ENCODE assay signal across 8 cellular contexts in genomic region chr4:42280327-42281095, GRCh38.
A peak's percentile ranks its signal among the peaks of the same experiment; 100 is the strongest.
DNase-seq lines count a peak whose midpoint lies in the region; ATAC-seq and TF ChIP-seq lines count a peak whose summit lies in the region.

No MANE protein-coding gene starts in this region.

- H3K4me1 ChIP-seq in gastrocnemius medialis: peaks cover 0 to 6% of the 10 kb centered on the region in 2 donors

- TF ChIP-seq CTCF in NB4 (IDR thresholded peaks at IDR 0.05; ENCODE audit: low read depth, low read length) (peak; percentile 70), endothelial cell (IDR thresholded peaks at IDR 0.05; ENCODE audit: unreplicated experiment) (peak; percentile 88), gastrocnemius medialis (IDR thresholded peaks at IDR 0.05 in 4 of 5, conservative IDR thresholded peaks at IDR 0.05 in 1 of 5) (peak in 3 of 5 experiments; percentile 22 to 55 (median 40))

- TF ChIP-seq POLR2A in NB4 (IDR thresholded peaks at IDR 0.05; ENCODE audit: extremely low read depth, insufficient read length): no peak
- TF ChIP-seq POLR2A in gastrocnemius medialis (IDR thresholded peaks at IDR 0.05): no peak

- H3K9me3 Mint-ChIP-seq in endothelial cell (ENCODE audit: unreplicated experiment): no peaks in the 10 kb centered on the region

- H3K4me3 ChIP-seq in NB4 (ENCODE audit: low read depth, low read length) (no peak overlapping the region), gastrocnemius medialis (no peak overlapping the region)

- H3K27ac ChIP-seq in gastrocnemius medialis: no peak overlapping the region

- no peaks in the 10 kb centered on the region for H3K9me3 ChIP-seq in gastrocnemius medialis

- in situ Hi-C loops in gastrocnemius medialis (cut with MboI; ENCODE audit: low sequenced_read_pairs in 4 of 4): loop anchor here (5.0 to 10.0 kb wide), 3 partner anchors 237 to 584 kb away; no protein-coding TSS in a partner anchor

- H3K27me3 Mint-ChIP-seq in endothelial cell (ENCODE audit: unreplicated experiment): peaks cover under 1% of the 10 kb centered on the region

- H3K4me1 Mint-ChIP-seq in endothelial cell (ENCODE audit: unreplicated experiment): no peaks in the 10 kb centered on the region

- ATAC-seq in gastrocnemius medialis: no peak
- no peak for ATAC-seq in GM18498 (IDR thresholded peaks at IDR 0.05; ENCODE audit: unreplicated experiment)
- no peak for ATAC-seq in GM21717 (IDR thresholded peaks at IDR 0.05; ENCODE audit: unreplicated experiment)

- H3K27me3 ChIP-seq in gastrocnemius medialis: no peaks in the 10 kb centered on the region

- no peaks in the 10 kb centered on the region for H3K36me3 ChIP-seq in gastrocnemius medialis

- intact Hi-C loops in gastrocnemius medialis (cut with DNase I; ENCODE audit: low total_unique reads): loop anchor here (10.0 kb wide), 1 partner anchor 64 kb away; no protein-coding TSS in a partner anchor

- peak; percentile 34 for DNase-seq in AG08395 (ENCODE audit: low spot score)
- DNase-seq in EL: peak; percentile 25
- peak; percentile 54 for DNase-seq in NB4 (ENCODE audit: low read depth)
- peak; percentile 30 for DNase-seq in endothelial cell (ENCODE audit: low spot score)
- no peak for DNase-seq in gastrocnemius medialis
- no peak for DNase-seq in activated effector memory CD4-positive, alpha-beta T cell treated with Interleukin-2 at 50 U/mL for 16 hours

- no peaks in the 10 kb centered on the region for H3K36me3 Mint-ChIP-seq in endothelial cell (ENCODE audit: low read depth, unreplicated experiment)

- H3K4me3 Mint-ChIP-seq in endothelial cell (ENCODE audit: unreplicated experiment): no peak overlapping the region

- H3K27ac Mint-ChIP-seq in endothelial cell (ENCODE audit: unreplicated experiment): no peak overlapping the region

Comparison
In these comparisons a context has a peak if more than half of its experiments do, and no peak if none do; other contexts are left out.
1. DNase-seq: peak in AG08395 (single experiment), EL (single experiment), NB4 (single experiment) and endothelial cell (single experiment); none in gastrocnemius medialis (0 of 2) and activated effector memory CD4-positive, alpha-beta T cell treated with Interleukin-2 at 50 U/mL for 16 hours (single experiment).
2. Peak in every context shown above with its lines, with median percentiles within 50 percentile points of each other: CTCF ChIP-seq.